14 cellular contexts compared by ENCODE assay signal in the genomic region with DNA sequence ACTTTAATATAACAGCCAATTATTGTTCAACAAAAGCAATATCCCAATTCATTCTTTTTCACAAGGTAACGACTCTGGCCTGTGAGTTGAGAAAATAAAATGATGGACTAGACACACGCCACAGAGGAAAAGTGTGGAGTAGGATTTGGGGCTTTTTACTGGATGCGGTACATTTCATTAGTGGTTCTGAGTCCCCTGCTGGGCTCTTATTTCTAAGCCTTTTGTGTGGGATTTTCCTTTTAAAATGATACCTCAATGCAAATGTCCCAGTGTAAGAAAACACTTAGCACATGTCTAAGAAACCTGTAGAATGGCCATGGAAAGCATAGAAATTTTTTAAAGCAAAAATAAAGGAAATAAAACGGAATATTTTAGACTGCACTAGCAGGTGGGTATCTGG.
A peak's percentile ranks its signal among the peaks of the same experiment; 100 is the strongest.
DNase-seq lines count a peak whose midpoint lies in the region; ATAC-seq and TF ChIP-seq lines count a peak whose summit lies in the region.
"Had no signal": no experiment of that assay in that cellular context is flagged by ENCODE, and none has a peak within 500 bp of the region (broad histone marks: within the 10 kb centered on the region; RNA-seq: fewer than 3 reads in every experiment).

No MANE protein-coding gene starts in this region.

- peaks cover 14% of the 10 kb centered on the region for H3K9me3 Mint-ChIP-seq in mesothelial cell of epicardium

- no peak overlapping the region for H3K4me3 Mint-ChIP-seq in mesothelial cell of epicardium
- H3K4me3 Mint-ChIP-seq: CD8-positive, alpha-beta memory T cell; HFFc6; T-helper 2 cell treated with Interferon-gamma antibody and Interleukin-4, amounts not matched to agents 5 μg/mL and 100 μg/mL, for 36 hours had no signal

- peaks cover 37% of the 10 kb centered on the region for H3K4me1 Mint-ChIP-seq in mesothelial cell of epicardium

- DNase-seq in DMS79 (lab: John Stamatoyannopoulos, UW) (peak; percentile 2), NCI-H146 (lab: John Stamatoyannopoulos, UW) (peak; percentile 71), NCI-H2227 (lab: John Stamatoyannopoulos, UW; ENCODE audit: unreplicated experiment) (peak; percentile 50), mesothelial cell of epicardium (ENCODE audit: low spot score in 2 of 2, unreplicated experiment in 2 of 2) (no peak), activated gamma-delta T cell (lab: John Stamatoyannopoulos, UW) (no peak), foreskin melanocyte (no peak)
- DNase-seq: CD8-positive, alpha-beta memory T cell; HFFc6; NCI-H187 treated with DMSO at 0.1 percent for 48 hours; NCI-H526; OCI-M1; Right ventricle myocardium superior had no signal

- ATAC-seq in HG02623 (IDR thresholded peaks at IDR 0.05; ENCODE audit: unreplicated experiment), result no peak

- H3K36me3 Mint-ChIP-seq in mesothelial cell of epicardium, result peaks cover 5% of the 10 kb centered on the region

- no peaks in the 10 kb centered on the region for H3K27me3 Mint-ChIP-seq in mesothelial cell of epicardium (ENCODE audit: low read depth)
- H3K27me3 Mint-ChIP-seq: CD8-positive, alpha-beta memory T cell had no signal

- H3K27ac Mint-ChIP-seq in mesothelial cell of epicardium, result peak overlapping the region; percentile 45
- H3K27ac Mint-ChIP-seq: CD8-positive, alpha-beta memory T cell; HFFc6; T-helper 2 cell treated with Interferon-gamma antibody and Interleukin-4, amounts not matched to agents 5 μg/mL and 100 μg/mL, for 36 hours had no signal

- no peak for TF ChIP-seq CTCF in mesothelial cell of epicardium (IDR thresholded peaks at IDR 0.05; ENCODE audit: unreplicated experiment)

Comparison
In these comparisons a context has a peak if more than half of its experiments do, and no peak if none do; other contexts are left out.
1. DNase-seq: peak in DMS79 (single experiment), NCI-H146 (single experiment) and NCI-H2227 (single experiment); none in mesothelial cell of epicardium (0 of 2), activated gamma-delta T cell (single experiment) and foreskin melanocyte (single experiment).